ENCODE assay signal across 25 cellular contexts in genomic region chrX:66021758-66022741, GRCh38. TPM values are rescaled to one million over a fixed set of nuclear protein-coding genes. Genes with fewer than 3 reads are reported as not detected.
DNase-seq lines count a peak whose midpoint lies in the region; TF ChIP-seq lines count a peak whose summit lies in the region.
"Had no signal": no experiment of that assay in that cellular context is flagged by ENCODE, and none has a peak within 500 bp of the region (broad histone marks: within the 10 kb centered on the region; RNA-seq: fewer than 3 reads in every experiment).

No MANE protein-coding gene starts in this region.

- H3K4me1 ChIP-seq in H9 (ENCODE audit: insufficient read depth, low read length): no peaks in the 10 kb centered on the region
- H3K4me1 ChIP-seq in endodermal cell (ENCODE audit: control insufficient read depth, insufficient read depth, low read length): no peaks in the 10 kb centered on the region
- H3K4me1 ChIP-seq: Caco-2, foreskin keratinocyte had no signal

- no peak overlapping the region for H2BK5ac ChIP-seq in H9 (ENCODE audit: insufficient read length, low read length)

- no peak overlapping the region for H3K23ac ChIP-seq in H9 (ENCODE audit: insufficient read length, low read depth, low read length)

- H3K4me3 Mint-ChIP-seq in H9 (no peak overlapping the region), immature natural killer cell (peak overlapping the region in 2 of 5 donors; percentile 31 to 34), endodermal cell (no peak overlapping the region)
- H3K4me3 Mint-ChIP-seq: nephron had no signal

- peaks cover 0 to 2% (median 0%) of the 10 kb centered on the region in 3 experiments; a peak in 3 of 7 replicates for H3K36me3 Mint-ChIP-seq in H9 (ENCODE audit: insufficient read depth in 1 of 3, low read depth in 3 of 3)
- H3K36me3 Mint-ChIP-seq in immature natural killer cell: peaks cover 0 to 6% (median 0%) of the 10 kb centered on the region in 3 donors
- H3K36me3 Mint-ChIP-seq in endodermal cell (ENCODE audit: low read depth): no peaks in the 10 kb centered on the region

- no peaks in the 10 kb centered on the region for H3K79me1 ChIP-seq in H9 (ENCODE audit: insufficient read depth, low read depth, low read length, poor library complexity, severe bottlenecking)

- H3K4me3 ChIP-seq in endodermal cell (ENCODE audit: low read length) (no peak overlapping the region), WERI-Rb-1 (ENCODE audit: low read depth, low read length) (no peak overlapping the region)
- H3K4me3 ChIP-seq: cardiac muscle cell, dorsolateral prefrontal cortex, MG63 had no signal

- no peaks in the 10 kb centered on the region for H3K36me3 ChIP-seq in endodermal cell (ENCODE audit: control insufficient read depth, insufficient read depth, low read length)
- no peaks in the 10 kb centered on the region for H3K36me3 ChIP-seq in WERI-Rb-1
- H3K36me3 ChIP-seq: cardiac muscle cell, MG63 had no signal

- H4K20me1 ChIP-seq in H9 (ENCODE audit: control insufficient read depth, insufficient read depth, insufficient read length): no peaks in the 10 kb centered on the region

- H2AK5ac ChIP-seq in H9 (ENCODE audit: insufficient read length, low read length): no peak overlapping the region

- no peak overlapping the region for H2AFZ ChIP-seq in H9 (ENCODE audit: low read length)

- H3K9me3 ChIP-seq in H9 (ENCODE audit: control insufficient read depth, low read depth, low read length) (peaks cover 62% of the 10 kb centered on the region), endodermal cell (ENCODE audit: control insufficient read depth, low read length) (no peaks in the 10 kb centered on the region), WERI-Rb-1 (ENCODE audit: severe bottlenecking) (no peaks in the 10 kb centered on the region)
- H3K9me3 ChIP-seq: Caco-2, MG63 had no signal

- H3K9me3 Mint-ChIP-seq in H9 (peaks cover 61 to 63% of the 10 kb centered on the region in 2 experiments), immature natural killer cell (no peaks in the 10 kb centered on the region), endodermal cell (peaks cover 35% of the 10 kb centered on the region)

- H3K9ac ChIP-seq in H9 (ENCODE audit: extremely low read depth, insufficient read length, low read length): no peak overlapping the region
- no peak overlapping the region for H3K9ac ChIP-seq in endodermal cell (ENCODE audit: extremely low read depth, low read length, poor library complexity, severe bottlenecking)

- H3K79me2 ChIP-seq in H9 (ENCODE audit: insufficient read depth, low read length): no peaks in the 10 kb centered on the region

- DNase-seq in GDM1 (lab: John Stamatoyannopoulos, UW) (peak; percentile 64), H9 (no peak), OCI-M2 (lab: John Stamatoyannopoulos, UW; ENCODE audit: unreplicated experiment) (peak; percentile 58), immature natural killer cell (no peak), endodermal cell (no peak), cerebellum (ENCODE audit: low spot score) (no peak), WERI-Rb-1 (no peak)
- no peak for DNase-seq in stimulated activated CD4-positive, alpha-beta T cell treated with anti-CD3 and anti-CD28 coated beads, Interleukin-1b, Interleukin-23, amount 100 ng/mL, for 48 hours
- DNase-seq: activated CD4-positive, CD25-positive, alpha-beta regulatory T cell treated with anti-CD3 and anti-CD28 coated beads, Interleukin-2, amount 50 U/mL, for 72 hours; activated gamma-delta T cell; Caco-2; dorsolateral prefrontal cortex; foreskin keratinocyte; GOT3; hippocampal formation; kidney; MG63; NCI-H2029; NCI-H446; posterior cingulate gyrus; stimulated activated CD4-positive, alpha-beta T cell treated with anti-CD3 and anti-CD28 coated beads, Interleukin-2, amount 100 ng/mL, for 48 hours had no signal

- peaks cover 2% of the 10 kb centered on the region; the same call in 1 of the 2 replicates for H3K27me3 Mint-ChIP-seq in H9 (ENCODE audit: low read depth)
- peaks cover 0 to 7% (median 5%) of the 10 kb centered on the region in 3 donors for H3K27me3 Mint-ChIP-seq in immature natural killer cell (ENCODE audit: low read depth in 3 of 3)
- H3K27me3 Mint-ChIP-seq in endodermal cell (ENCODE audit: insufficient read depth): peaks cover 3% of the 10 kb centered on the region

- no peaks in the 10 kb centered on the region for H3K23me2 ChIP-seq in H9 (ENCODE audit: insufficient read length, low read depth, low read length, poor library complexity, severe bottlenecking)

- H3K27ac ChIP-seq in H9 (ENCODE audit: insufficient read length, low read depth, low read length) (no peak overlapping the region), endodermal cell (ENCODE audit: low read depth, low read length) (no peak overlapping the region), WERI-Rb-1 (no peak overlapping the region)
- H3K27ac ChIP-seq: cardiac muscle cell, dorsolateral prefrontal cortex, foreskin keratinocyte had no signal

- H2BK15ac ChIP-seq in H9 (ENCODE audit: low read depth, low read length): no peak overlapping the region

- no peak overlapping the region for H4K8ac ChIP-seq in H9 (replicated peaks; ENCODE audit: insufficient read length, low read depth, low read length)

- no peak overlapping the region for H4K91ac ChIP-seq in H9 (ENCODE audit: insufficient read length, low read depth, low read length)

- no peaks in the 10 kb centered on the region for H3K27me3 ChIP-seq in H9 (ENCODE audit: insufficient read depth, low read length)
- H3K27me3 ChIP-seq in endodermal cell (ENCODE audit: control insufficient read depth, insufficient read depth, low read length, poor library complexity, severe bottlenecking): no peaks in the 10 kb centered on the region
- H3K27me3 ChIP-seq in WERI-Rb-1 (ENCODE audit: insufficient read depth, low read depth, severe bottlenecking): peaks cover 26% of the 10 kb centered on the region
- H3K27me3 ChIP-seq: cardiac muscle cell, foreskin keratinocyte, MG63 had no signal

- peak overlapping the region; percentile 75 for H2BK20ac ChIP-seq in H9 (ENCODE audit: low read depth, low read length, poor library complexity, severe bottlenecking)

- TF ChIP-seq CTCF in H9 (conservative IDR thresholded peaks at IDR 0.05): no peak
- no peak for TF ChIP-seq CTCF in endodermal cell (conservative IDR thresholded peaks at IDR 0.05)
- no peak for TF ChIP-seq CTCF in WERI-Rb-1 (IDR thresholded peaks at IDR 0.05; ENCODE audit: low read depth, low read length)

- H2BK120ac ChIP-seq in H9 (ENCODE audit: low read depth, low read length, poor library complexity, severe bottlenecking): no peak overlapping the region

- H3K4me2 ChIP-seq in H9 (ENCODE audit: insufficient read depth, insufficient read length, low read length): no peak overlapping the region

- no peak overlapping the region for H3T11ph ChIP-seq in H9 (ENCODE audit: low read length)

- no peak overlapping the region for H3K56ac ChIP-seq in H9 (ENCODE audit: insufficient read length, low read depth, low read length)

- H3K14ac ChIP-seq in H9 (ENCODE audit: insufficient read depth, low read length): no peak overlapping the region

- no peak overlapping the region for H3K4ac ChIP-seq in H9 (ENCODE audit: low read depth, low read length)

- H2BK12ac ChIP-seq in H9 (ENCODE audit: insufficient read length, low read depth, low read length): no peak overlapping the region

- H3K27ac Mint-ChIP-seq in H9 (no peak overlapping the region), immature natural killer cell (peak overlapping the region in 4 of 6 donors; percentile 51 to 78 (median 60)), endodermal cell (no peak overlapping the region)
- H3K27ac Mint-ChIP-seq: nephron had no signal

- H3K18ac ChIP-seq in H9 (ENCODE audit: insufficient read length, low read depth, low read length): no peak overlapping the region

- no CpG with 5 or more reads among the region's 10 CpGs for WGBS in H9 (ENCODE audit: extremely low coverage, insufficient read length, low lambda C conversion rate)
- 86 to 89% methylated on average over 4 to 10 of the region's 10 CpGs for WGBS in endodermal cell (ENCODE audit: insufficient coverage in 1 of 2, insufficient read length in 1 of 2), 2 experiments

- H3K4me1 Mint-ChIP-seq in H9 (no peaks in the 10 kb centered on the region), immature natural killer cell (peaks cover 44 to 64% of the 10 kb centered on the region in 2 donors), endodermal cell (no peaks in the 10 kb centered on the region)
- H3K4me1 Mint-ChIP-seq: nephron had no signal

- H4K5ac ChIP-seq in H9 (ENCODE audit: insufficient read length, low read depth, low read length): no peak overlapping the region

RNA-seq across cellular contexts. Expression of gene VSIG4, which starts 17.8 kb away (rescaled TPM):
- not detected in 2 replicates for total RNA-seq in H9 (2021)
- polyA plus RNA-seq in immature natural killer cell: not detected
- not detected for total RNA-seq in endodermal cell
- not detected for polyA plus RNA-seq in endodermal cell (2013, experiment 1 of 2)
- not detected for polyA plus RNA-seq in endodermal cell (2013, experiment 2 of 2)
- 16.9 TPM for total RNA-seq in cerebellum
- total RNA-seq: Caco-2; cardiac muscle cell; epithelial cell of proximal tubule; foreskin keratinocyte; T-helper 1 cell treated with Interleukin-12 subunit alpha and Interleukin-12 subunit beta and Interleukin-4 antibody, amounts not matched to agents 30 ng/mL and 1 ng/mL, for 36 hours had no signal
- polyA plus RNA-seq: cardiac muscle cell, foreskin keratinocyte had no signal

Comparison
In these comparisons a context has a peak if more than half of its experiments do, and no peak if none do; other contexts are left out.
1. DNase-seq: peak in GDM1 (single experiment) and OCI-M2 (single experiment); none in H9 (single experiment), immature natural killer cell (0 of 3), endodermal cell (single experiment), stimulated activated CD4-positive, alpha-beta T cell treated with anti-CD3 and anti-CD28 coated beads, Interleukin-1b, Interleukin-23, amount 100 ng/mL, for 48 hours (single experiment), cerebellum (single experiment) and WERI-Rb-1 (single experiment).
2. H3K27ac Mint-ChIP-seq: peak in immature natural killer cell (4 of 6); none in H9 (0 of 3) and endodermal cell (single experiment).
3. RNA of gene VSIG4, which starts 17.8 kb away (total RNA-seq): 16.9 TPM in cerebellum (single experiment); not detected in H9 and not detected in endodermal cell; every median in the first group is over 10 times any median in the second.